15 cellular contexts compared by ENCODE assay signal in the genomic region with DNA sequence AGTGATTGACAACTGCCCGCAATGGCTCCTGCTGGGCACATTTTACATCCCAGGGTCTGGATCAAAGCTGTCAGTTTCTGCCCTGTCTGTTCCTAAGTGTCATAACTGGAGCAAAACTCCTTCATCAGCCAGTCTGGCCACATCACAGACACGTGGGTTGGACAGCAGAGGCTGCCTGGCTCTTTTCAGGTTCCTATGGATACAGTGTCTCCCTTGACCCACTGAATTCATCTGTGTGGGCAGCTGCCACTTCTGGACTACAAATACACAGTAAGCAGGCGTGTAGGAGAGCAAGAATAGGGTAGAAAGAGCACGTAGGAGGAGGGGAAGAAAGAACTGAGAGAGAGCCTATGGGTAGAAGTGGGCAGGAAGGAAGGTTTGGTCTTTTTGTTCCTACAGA.
A peak's percentile ranks its signal among the peaks of the same experiment; 100 is the strongest.
DNase-seq lines count a peak whose midpoint lies in the region; ATAC-seq and TF ChIP-seq lines count a peak whose summit lies in the region.
"Had no signal": no experiment of that assay in that cellular context is flagged by ENCODE, and none has a peak within 500 bp of the region (broad histone marks: within the 10 kb centered on the region; RNA-seq: fewer than 3 reads in every experiment).

No MANE protein-coding gene starts in this region.

- no peak overlapping the region for H4K12ac ChIP-seq in trophoblast cell (ENCODE audit: low read depth, low read length)

- peak overlapping the region; percentile 43 for H2BK12ac ChIP-seq in trophoblast cell (ENCODE audit: low read length)

- no peaks in the 10 kb centered on the region for H3K27me3 Mint-ChIP-seq in Caco-2 (ENCODE audit: insufficient read depth, unreplicated experiment)
- H3K27me3 Mint-ChIP-seq: stimulated activated naive CD8-positive, alpha-beta T cell treated with anti-CD3 and anti-CD28 coated beads, Interleukin-15, amount 100 ng/mL, for 72 hours had no signal

- H4K91ac ChIP-seq in trophoblast cell (ENCODE audit: low read depth, low read length), result peak overlapping the region; percentile 68

- no peak overlapping the region for H3K9ac ChIP-seq in trophoblast cell (ENCODE audit: low read length)
- H3K9ac ChIP-seq: KMS-11 had no signal

- no peak for TF ChIP-seq CTCF in Caco-2 (IDR thresholded peaks at IDR 0.05; ENCODE audit: insufficient read depth in 1 of 2, low read depth in 1 of 2, low read length in 1 of 2, severe bottlenecking in 1 of 2, unreplicated experiment in 1 of 2)
- no peak for TF ChIP-seq CTCF in esophagus muscularis mucosa (IDR thresholded peaks at IDR 0.05)

- no peak for ATAC-seq in GM19463 (IDR thresholded peaks at IDR 0.05; ENCODE audit: unreplicated experiment)
- ATAC-seq: stimulated activated naive CD8-positive, alpha-beta T cell treated with anti-CD3 and anti-CD28 coated beads, Interleukin-15, amount 100 ng/mL, for 72 hours had no signal

- peak overlapping the region; percentile 8 for H2BK120ac ChIP-seq in trophoblast cell (ENCODE audit: insufficient read depth, low read length, poor library complexity)

- peaks cover 23% of the 10 kb centered on the region for H3K79me1 ChIP-seq in trophoblast cell (ENCODE audit: low read length)

- peak overlapping the region; percentile 39 for H4K8ac ChIP-seq in trophoblast cell (ENCODE audit: low read depth, low read length)

- TF ChIP-seq EP300 in esophagus muscularis mucosa (IDR thresholded peaks at IDR 0.05), result no peak

- BruUV-seq in Caco-2 (replicated peaks; lab: Mats Ljungman, UMichigan), result no TSS peak

- H2AK5ac ChIP-seq in trophoblast cell (ENCODE audit: low read length), result peak overlapping the region; percentile 80

- H3K27me3 ChIP-seq in Caco-2 (replicated peaks; ENCODE audit: control insufficient read depth, insufficient read depth, low read length) (no peaks in the 10 kb centered on the region), esophagus muscularis mucosa (no peaks in the 10 kb centered on the region), trophoblast cell (ENCODE audit: insufficient read depth, low read length) (no peaks in the 10 kb centered on the region)

- no peak overlapping the region for H3K27ac ChIP-seq in esophagus muscularis mucosa (replicated peaks in 1 of 4)
- H3K27ac ChIP-seq in trophoblast cell (ENCODE audit: low read depth, low read length), result no peak overlapping the region
- H3K27ac ChIP-seq: KMS-11 had no signal

- intact Hi-C loops in Caco-2 (cut with micrococcal nuclease; ENCODE audit: unreplicated experiment) (no loop called here), esophagus muscularis mucosa (cut with DNase I) (no loop called here)

- no peak overlapping the region for H3K14ac ChIP-seq in trophoblast cell (ENCODE audit: low read length)

- WGBS in esophagus muscularis mucosa, result 77% methylated on average over 4 of the region's 4 CpGs
- no CpG with 5 or more reads among the region's 4 CpGs for WGBS in trophoblast cell (ENCODE audit: extremely low coverage, insufficient coverage, insufficient read length)

- no peak overlapping the region for H3K4ac ChIP-seq in trophoblast cell (ENCODE audit: low read depth, low read length)

- no peaks in the 10 kb centered on the region for H3K36me3 Mint-ChIP-seq in Caco-2 (ENCODE audit: insufficient read depth, unreplicated experiment)
- H3K36me3 Mint-ChIP-seq: memory B cell had no signal

- H3K23ac ChIP-seq in trophoblast cell (ENCODE audit: low read length), result no peak overlapping the region

- no peak overlapping the region for H3K4me2 ChIP-seq in trophoblast cell (ENCODE audit: low read length)
- H3K4me2 ChIP-seq: KMS-11 had no signal

- no peak for TF ChIP-seq POLR2A in esophagus muscularis mucosa (IDR thresholded peaks at IDR 0.05; ENCODE audit: low read depth)

- peak overlapping the region; percentile 64 for H2BK5ac ChIP-seq in trophoblast cell (ENCODE audit: low read depth, low read length, poor library complexity)

- H3K4me1 Mint-ChIP-seq in Caco-2 (ENCODE audit: low read depth, unreplicated experiment), result peaks cover 14% of the 10 kb centered on the region
- H3K4me1 Mint-ChIP-seq: memory B cell had no signal

- H3K18ac ChIP-seq in trophoblast cell (ENCODE audit: low read length), result no peak overlapping the region

- H3K4me3 ChIP-seq in Caco-2 (ENCODE audit: low read depth, low read length) (no peak overlapping the region), esophagus muscularis mucosa (no peak overlapping the region), trophoblast cell (ENCODE audit: low read depth, low read length) (no peak overlapping the region)

- H3K36me3 ChIP-seq in Caco-2 (ENCODE audit: control insufficient read depth, insufficient read depth, low read length), result no peaks in the 10 kb centered on the region; the same call in 1 of the 2 replicates
- H3K36me3 ChIP-seq in esophagus muscularis mucosa, result no peaks in the 10 kb centered on the region
- no peaks in the 10 kb centered on the region for H3K36me3 ChIP-seq in trophoblast cell (ENCODE audit: control insufficient read depth in 1 of 2, insufficient read depth in 2 of 2, low read length in 2 of 2)

- CTCF ChIA-PET in Caco-2 (lab: Charles Lee), result interaction anchor here (0.6 kb wide), 1 partner anchor 247 kb away, joined by 3 read pairs; no protein-coding TSS in a partner anchor

- H3K9me3 Mint-ChIP-seq in Caco-2 (ENCODE audit: unreplicated experiment), result no peaks in the 10 kb centered on the region
- H3K9me3 Mint-ChIP-seq: stimulated activated naive CD8-positive, alpha-beta T cell treated with anti-CD3 and anti-CD28 coated beads, Interleukin-15, amount 100 ng/mL, for 72 hours had no signal

- no peak overlapping the region for H3K4me3 Mint-ChIP-seq in Caco-2 (ENCODE audit: unreplicated experiment)
- H3K4me3 Mint-ChIP-seq: memory B cell; stimulated activated naive CD8-positive, alpha-beta T cell treated with anti-CD3 and anti-CD28 coated beads, Interleukin-15, amount 100 ng/mL, for 72 hours had no signal

- no peaks in the 10 kb centered on the region for H3K79me2 ChIP-seq in trophoblast cell (ENCODE audit: control insufficient read depth, insufficient read depth, low read length, poor library complexity)

- H3K27ac Mint-ChIP-seq in Caco-2 (ENCODE audit: unreplicated experiment), result peak overlapping the region; percentile 42
- H3K27ac Mint-ChIP-seq: memory B cell; stimulated activated naive CD8-positive, alpha-beta T cell treated with anti-CD3 and anti-CD28 coated beads, Interleukin-15, amount 100 ng/mL, for 72 hours had no signal

- H3K4me1 ChIP-seq in Caco-2 (peaks cover 21% of the 10 kb centered on the region), esophagus muscularis mucosa (no peaks in the 10 kb centered on the region), trophoblast cell (ENCODE audit: control insufficient read depth in 1 of 2, insufficient read depth in 2 of 2, low read length in 2 of 2) (peaks cover 6% of the 10 kb centered on the region in 2 experiments)

- no peak overlapping the region for H2AFZ ChIP-seq in trophoblast cell (ENCODE audit: insufficient read depth, low read length, poor library complexity)

- DNase-seq in Caco-2 (no peak), NCI-H146 treated with DMSO at 0.1 percent for 48 hours (lab: John Stamatoyannopoulos, UW; ENCODE audit: unreplicated experiment) (peak; percentile 7), esophagus muscularis mucosa (ENCODE audit: extremely low spot score) (peak; percentile 39), trophoblast cell (no peak), NCI-H1694 treated with DMSO at 0.1 percent for 48 hours (lab: John Stamatoyannopoulos, UW) (no peak), DMS153 treated with DMSO at 0.1 percent for 48 hours (lab: John Stamatoyannopoulos, UW; ENCODE audit: unreplicated experiment) (no peak)
- DNase-seq in activated CD4-positive, alpha-beta T cell treated with anti-CD3 and anti-CD28 coated beads, Interleukin-2, amount 50 U/mL, for 4 hours, result no peak
- DNase-seq: activated effector memory CD4-positive, alpha-beta T cell treated with Interleukin-2 at 50 U/mL for 16 hours; NCI-H1436 treated with DMSO at 0.1 percent for 48 hours; NCI-H510A; stimulated activated naive CD8-positive, alpha-beta T cell treated with anti-CD3 and anti-CD28 coated beads, Interleukin-15, amount 100 ng/mL, for 72 hours; SW 1271 had no signal

- POLR2A ChIA-PET in Caco-2 (lab: Charles Lee), result no interaction called here

- H3K9me3 ChIP-seq in Caco-2 (no peaks in the 10 kb centered on the region), esophagus muscularis mucosa (no peaks in the 10 kb centered on the region), trophoblast cell (ENCODE audit: insufficient read depth, low read depth, low read length) (no peaks in the 10 kb centered on the region)

Comparison
In these comparisons a context has a peak if more than half of its experiments do, and no peak if none do; other contexts are left out.
1. DNase-seq: peak in NCI-H146 treated with DMSO at 0.1 percent for 48 hours (single experiment) and esophagus muscularis mucosa (single experiment); none in Caco-2 (0 of 2), trophoblast cell (0 of 2), NCI-H1694 treated with DMSO at 0.1 percent for 48 hours (single experiment), activated CD4-positive, alpha-beta T cell treated with anti-CD3 and anti-CD28 coated beads, Interleukin-2, amount 50 U/mL, for 4 hours (0 of 2) and DMS153 treated with DMSO at 0.1 percent for 48 hours (single experiment).